1 cellular context compared by ENCODE assay signal in genomic region chr15:57130956-57131355, GRCh38.
TF ChIP-seq lines count a peak whose summit lies in the region.

No MANE protein-coding gene starts in this region.

TF ChIP-seq in K562, 482 proteins besides CTCF, POLR2A, EP300 and RAD21 (continued from another document):
- no peak for TF ChIP-seq ETV5 (CRISPR knock-in tag; IDR thresholded peaks at IDR 0.05; ENCODE audit: low read depth)
- TF ChIP-seq ZNF175 (CRISPR knock-in tag; IDR thresholded peaks at IDR 0.05; ENCODE audit: low read depth) = no peak
- TF ChIP-seq MED1 (CRISPR knock-in tag; IDR thresholded peaks at IDR 0.05; ENCODE audit: borderline replicate concordance) = no peak
- TF ChIP-seq, protein P1, sequence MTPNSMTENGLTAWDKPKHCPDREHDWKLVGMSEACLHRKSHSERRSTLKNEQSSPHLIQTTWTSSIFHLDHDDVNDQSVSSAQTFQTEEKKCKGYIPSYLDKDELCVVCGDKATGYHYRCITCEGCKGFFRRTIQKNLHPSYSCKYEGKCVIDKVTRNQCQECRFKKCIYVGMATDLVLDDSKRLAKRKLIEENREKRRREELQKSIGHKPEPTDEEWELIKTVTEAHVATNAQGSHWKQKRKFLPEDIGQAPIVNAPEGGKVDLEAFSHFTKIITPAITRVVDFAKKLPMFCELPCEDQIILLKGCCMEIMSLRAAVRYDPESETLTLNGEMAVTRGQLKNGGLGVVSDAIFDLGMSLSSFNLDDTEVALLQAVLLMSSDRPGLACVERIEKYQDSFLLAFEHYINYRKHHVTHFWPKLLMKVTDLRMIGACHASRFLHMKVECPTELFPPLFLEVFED (CRISPR knock-in tag; conservative IDR thresholded peaks at IDR 0.05) = no peak
